8 cellular contexts compared by ENCODE assay signal in the genomic region with DNA sequence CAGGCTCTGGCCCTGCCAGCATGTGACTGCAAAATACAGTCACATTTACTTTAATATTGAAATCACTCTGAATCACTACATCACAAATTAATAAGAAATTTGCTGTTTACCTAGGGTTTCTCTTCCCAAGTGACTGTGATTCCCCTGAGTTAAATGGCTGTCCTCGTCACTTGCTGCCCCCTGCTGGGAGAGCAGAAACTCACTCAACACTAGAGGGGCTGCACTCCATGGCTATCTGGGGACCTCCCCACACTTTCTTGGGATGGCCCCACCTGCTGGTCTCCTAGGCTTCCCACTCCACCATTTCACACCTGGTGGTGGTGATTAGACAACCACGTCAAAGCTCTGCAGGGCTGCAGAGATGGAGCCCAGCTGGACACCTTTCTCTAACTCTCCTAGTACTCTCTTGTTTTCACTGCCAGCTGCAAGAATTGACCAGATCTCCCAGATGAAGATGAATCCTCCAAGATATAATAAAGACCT.
DNase-seq lines count a peak whose midpoint lies in the region; ATAC-seq, FAIRE-seq and TF ChIP-seq lines count a peak whose summit lies in the region.

No MANE protein-coding gene starts in this region.

- no peak overlapping the region for H2AFZ ChIP-seq in H1 (ENCODE audit: low read length)

- TF ChIP-seq POLR2A in H1 (IDR thresholded peaks at IDR 0.05; ENCODE audit: control extremely low read depth in 1 of 2, low read depth in 2 of 2, low read length in 2 of 2): no peak
- TF ChIP-seq POLR2A in prostate gland (IDR thresholded peaks at IDR 0.05): no peak

- no peak for TF ChIP-seq EP300 in H1 (IDR thresholded peaks at IDR 0.05; ENCODE audit: borderline replicate concordance in 1 of 2, low read depth in 2 of 2, low read length in 2 of 2)

- no peak overlapping the region for H3K56ac ChIP-seq in H1 (replicated peaks; ENCODE audit: insufficient read length, low read depth, low read length)

- H3K9me3 ChIP-seq in H1 (ENCODE audit: insufficient read depth in 2 of 2, low read depth in 1 of 2, low read length in 1 of 2) (peaks cover 0 to 2% of the 10 kb centered on the region in 2 experiments; a peak in 1 of 4 replicates), prostate gland (no peaks in the 10 kb centered on the region)

- H3K36me3 ChIP-seq in H1 (ENCODE audit: control insufficient read depth in 2 of 4, insufficient read depth in 4 of 4, low read length in 3 of 4): no peaks in the 10 kb centered on the region
- no peaks in the 10 kb centered on the region for H3K36me3 ChIP-seq in prostate gland

- peak; percentile 63 to 75 for TF ChIP-seq RAD21 in H1 (IDR thresholded peaks at IDR 0.05 in 1 of 2, conservative IDR thresholded peaks at IDR 0.05 in 1 of 2; ENCODE audit: low read depth in 2 of 2, low read length in 2 of 2)

- no peak overlapping the region for H3K23ac ChIP-seq in H1 (ENCODE audit: insufficient read length)

- H3K4me3 ChIP-seq in AG04449 (ENCODE audit: low read depth, low read length) (no peak overlapping the region), H1 (ENCODE audit: extremely low read depth in 1 of 4, insufficient read depth in 2 of 4, low read depth in 3 of 4, low read length in 4 of 4) (no peak overlapping the region), prostate gland (no peak overlapping the region)

- CTCF ChIA-PET in AG04449 (lab: Yijun Ruan, JAX): interaction anchor here (0.9 to 1.3 kb wide), 3 partner anchors 11 to 100 kb away, joined by 3 to 4 read pairs (median 4); no protein-coding TSS in a partner anchor
- CTCF ChIA-PET in H1 (lab: Charles Lee; ENCODE audit: partially characterized antibody): interaction anchor here (0.7 to 5.9 kb wide), 14 partner anchors 8 to 140 kb away, joined by 3 to 25 read pairs (median 4); no protein-coding TSS in a partner anchor

- no peaks in the 10 kb centered on the region for H3K79me1 ChIP-seq in H1 (ENCODE audit: low read depth, low read length)

- H4K20me1 ChIP-seq in H1 (replicated peaks in 1 of 2; ENCODE audit: control insufficient read depth in 1 of 2, insufficient read depth in 2 of 2, low read length in 2 of 2): no peaks in the 10 kb centered on the region

- no peak overlapping the region for H3K4me2 ChIP-seq in H1 (ENCODE audit: insufficient read depth in 1 of 2, low read depth in 2 of 2, low read length in 2 of 2)

- H3K4me1 ChIP-seq in H1 (replicated peaks in 1 of 4; ENCODE audit: control insufficient read depth in 3 of 4, insufficient read depth in 4 of 4, low read length in 3 of 4) (no peaks in the 10 kb centered on the region), prostate gland (replicated peaks) (no peaks in the 10 kb centered on the region)

- WGBS in H1 (ENCODE audit: extremely low coverage in 1 of 2, insufficient coverage in 1 of 2, insufficient read length in 1 of 2, insufficient replicate concordance in 2 of 2, low coverage in 1 of 2, low lambda C conversion rate in 2 of 2, missing lambda C conversion rate in 1 of 2), 2 experiments: 80% methylated on average over 2 of the region's 2 CpGs; no CpG with 5 or more reads in 1 of the 2 experiments
- WGBS in prostate gland: 69% methylated on average over 2 of the region's 2 CpGs

- H4K91ac ChIP-seq in H1 (replicated peaks; ENCODE audit: insufficient read length, low read length): no peak overlapping the region

- in situ Hi-C loops in GM13976 (cut with MboI; ENCODE audit: low sequenced_read_pairs, unreplicated experiment): no loop called here

- no peak overlapping the region for H3K9ac ChIP-seq in H1 (replicated peaks in 1 of 4; ENCODE audit: extremely low read depth in 1 of 4, low read depth in 3 of 4, low read length in 3 of 4)

- DNase-seq in AG04449 (ENCODE audit: low read depth, low spot score) (no peak), GM13976 (ENCODE audit: low spot score) (peak; percentile 75), NCI-H526 (lab: John Stamatoyannopoulos, UW) (peak; percentile 84 to 95), H1 (ENCODE audit: low read depth in 1 of 2, low spot score in 2 of 2) (peak; percentile 41 to 68), prostate gland (ENCODE audit: low spot score) (peak; percentile 18), inferior parietal cortex (ENCODE audit: extremely low spot score) (no peak)
- peak; percentile 81 to 87 for DNase-seq in activated CD4-positive, alpha-beta T cell treated with anti-CD3 and anti-CD28 coated beads, Interleukin-2, amount 50 U/mL, for 48 hours

- no peak overlapping the region for H4K8ac ChIP-seq in H1 (ENCODE audit: extremely low read depth, insufficient read depth, low read length)

- H3K4ac ChIP-seq in H1 (replicated peaks; ENCODE audit: insufficient read length, low read depth, low read length): no peak overlapping the region

- H3K14ac ChIP-seq in H1 (ENCODE audit: insufficient read length): no peak overlapping the region

- H3K18ac ChIP-seq in H1 (ENCODE audit: extremely low read depth, low read length): no peak overlapping the region

- no peak overlapping the region for H3K27ac ChIP-seq in H1 (ENCODE audit: low read depth, low read length)
- H3K27ac ChIP-seq in prostate gland: no peak overlapping the region

- no peak overlapping the region for H2AK5ac ChIP-seq in H1 (ENCODE audit: low read depth, low read length)

- H2BK120ac ChIP-seq in H1 (replicated peaks; ENCODE audit: low read depth, low read length): no peak overlapping the region

- no peak for ATAC-seq in HG02870 (IDR thresholded peaks at IDR 0.05; ENCODE audit: unreplicated experiment)

- H3K27me3 ChIP-seq in H1 (replicated peaks in 1 of 4; ENCODE audit: control insufficient read depth in 3 of 4, extremely low read depth in 1 of 4, insufficient read depth in 3 of 4, low read length in 3 of 4): no peaks in the 10 kb centered on the region
- no peaks in the 10 kb centered on the region for H3K27me3 ChIP-seq in prostate gland (replicated peaks; ENCODE audit: insufficient read depth)

- no peak overlapping the region for H2BK5ac ChIP-seq in H1 (ENCODE audit: low read depth, low read length)

- H2BK15ac ChIP-seq in H1 (ENCODE audit: low read length): no peak overlapping the region

- POLR2A ChIA-PET in AG04449 (lab: Yijun Ruan, JAX) (no interaction called here), H1 (lab: Charles Lee; ENCODE audit: partially characterized antibody) (no interaction called here)

- H2BK20ac ChIP-seq in H1 (ENCODE audit: low read length): no peak overlapping the region

- no peaks in the 10 kb centered on the region for H3K79me2 ChIP-seq in H1 (ENCODE audit: control insufficient read depth in 1 of 2, insufficient read depth in 2 of 2, low read length in 2 of 2)

- H3K23me2 ChIP-seq in H1 (ENCODE audit: low read depth, low read length): no peaks in the 10 kb centered on the region

- intact Hi-C loops in prostate gland (cut with DNase I): no loop called here

- TF ChIP-seq CTCF in AG04449 (IDR thresholded peaks at IDR 0.05; ENCODE audit: insufficient read depth, low read length, missing control alignments): peak; percentile 45
- peak; percentile 69 for TF ChIP-seq CTCF in GM13976 (IDR thresholded peaks at IDR 0.05; ENCODE audit: borderline replicate concordance, control extremely low read depth, extremely low read depth, insufficient read depth, missing control alignments)
- peak; percentile 59 to 97 (median 73) for TF ChIP-seq CTCF in H1 (IDR thresholded peaks at IDR 0.05; ENCODE audit: control extremely low read depth in 1 of 3, insufficient read depth in 1 of 3, low read depth in 1 of 3, low read length in 3 of 3)
- peak in 3 of 4 experiments; percentile 35 to 65 (median 59) for TF ChIP-seq CTCF in prostate gland (IDR thresholded peaks at IDR 0.05)

- H2BK12ac ChIP-seq in H1 (ENCODE audit: low read depth, low read length): no peak overlapping the region

- FAIRE-seq in H1 (lab: Jason Lieb, UNC): no peak

- no peak overlapping the region for H4K5ac ChIP-seq in H1 (ENCODE audit: insufficient read length, low read depth, low read length)

TF ChIP-seq in H1, 55 proteins besides CTCF, POLR2A, EP300 and RAD21:
- no peak for TF ChIP-seq EGR1 (IDR thresholded peaks at IDR 0.05; ENCODE audit: borderline replicate concordance, low read depth, low read length)
- no peak for TF ChIP-seq KDM4A (IDR thresholded peaks at IDR 0.05; ENCODE audit: low read depth, low read length, severe bottlenecking)
- TF ChIP-seq CBX8 (IDR thresholded peaks at IDR 0.05; ENCODE audit: borderline replicate concordance, low read depth, low read length): no peak
- TF ChIP-seq TCF12 (IDR thresholded peaks at IDR 0.05; ENCODE audit: low read depth, low read length): 0 out of 2 replicates have a peak, but pooled peaks have one; percentile 60
- TF ChIP-seq FOSL1 (IDR thresholded peaks at IDR 0.05; ENCODE audit: insufficient read depth, low read depth, low read length): no peak
- no peak for TF ChIP-seq MAFK (IDR thresholded peaks at IDR 0.05; ENCODE audit: low read depth, low read length)
- TF ChIP-seq YY1 (IDR thresholded peaks at IDR 0.05; ENCODE audit: low read depth, low read length): peak; percentile 71; the same call in 1 of the 2 replicates
- TF ChIP-seq SRF (IDR thresholded peaks at IDR 0.05; ENCODE audit: low read depth, low read length): no peak

Comparison
In these comparisons a context has a peak if more than half of its experiments do, and no peak if none do; other contexts are left out.
1. DNase-seq: peak in GM13976 (single experiment), NCI-H526 (2 of 2), activated CD4-positive, alpha-beta T cell treated with anti-CD3 and anti-CD28 coated beads, Interleukin-2, amount 50 U/mL, for 48 hours (2 of 2), H1 (2 of 2) and prostate gland (single experiment); none in AG04449 (single experiment) and inferior parietal cortex (single experiment).
2. Peak in every context shown above with its lines, with median percentiles within 50 percentile points of each other: CTCF ChIP-seq.